1 cellular context compared by ENCODE assay signal in the genomic region with DNA sequence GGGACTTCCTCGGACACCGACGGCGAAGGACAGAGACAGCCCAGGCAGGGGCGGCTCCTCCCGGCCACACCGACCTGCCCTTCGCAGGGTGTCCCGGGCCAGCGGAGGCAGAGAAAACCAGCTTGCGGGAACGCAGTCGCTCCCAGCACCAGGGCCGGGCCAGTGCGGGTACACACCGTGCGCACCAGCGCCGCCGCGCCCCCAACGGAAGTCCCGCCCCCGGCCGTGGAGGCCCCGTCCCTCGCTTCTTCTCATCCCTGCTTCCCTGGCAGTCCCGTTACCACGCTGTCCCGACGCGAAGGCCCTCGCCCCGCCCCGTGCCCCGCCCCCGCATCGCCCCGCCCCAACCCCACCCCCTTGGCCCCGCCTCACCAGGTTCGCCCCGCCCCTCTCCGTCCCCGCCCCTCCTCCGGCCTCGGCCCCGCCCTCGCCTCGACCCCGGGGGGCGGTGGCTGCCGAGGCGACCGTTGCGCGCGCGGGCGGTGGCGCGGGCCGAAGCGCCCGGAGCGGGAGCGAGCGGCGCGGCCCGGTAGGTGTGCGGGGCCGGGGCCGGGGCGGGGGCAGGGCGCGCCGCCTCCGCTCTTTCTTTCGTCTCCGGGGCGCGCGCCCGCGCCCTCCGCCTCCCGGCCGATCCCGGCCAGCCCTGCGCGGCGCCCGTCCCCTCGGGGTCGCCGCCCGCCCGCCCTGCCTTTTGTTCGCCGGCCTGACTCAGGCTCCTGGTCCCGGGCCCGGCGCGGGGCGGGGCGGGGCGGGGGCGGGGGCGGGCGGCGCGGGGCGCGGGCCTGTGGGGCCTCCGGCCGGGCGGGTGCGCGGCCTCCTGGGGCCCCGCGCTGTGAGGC.
TF ChIP-seq lines count a peak whose summit lies in the region.

A gene with protein sequence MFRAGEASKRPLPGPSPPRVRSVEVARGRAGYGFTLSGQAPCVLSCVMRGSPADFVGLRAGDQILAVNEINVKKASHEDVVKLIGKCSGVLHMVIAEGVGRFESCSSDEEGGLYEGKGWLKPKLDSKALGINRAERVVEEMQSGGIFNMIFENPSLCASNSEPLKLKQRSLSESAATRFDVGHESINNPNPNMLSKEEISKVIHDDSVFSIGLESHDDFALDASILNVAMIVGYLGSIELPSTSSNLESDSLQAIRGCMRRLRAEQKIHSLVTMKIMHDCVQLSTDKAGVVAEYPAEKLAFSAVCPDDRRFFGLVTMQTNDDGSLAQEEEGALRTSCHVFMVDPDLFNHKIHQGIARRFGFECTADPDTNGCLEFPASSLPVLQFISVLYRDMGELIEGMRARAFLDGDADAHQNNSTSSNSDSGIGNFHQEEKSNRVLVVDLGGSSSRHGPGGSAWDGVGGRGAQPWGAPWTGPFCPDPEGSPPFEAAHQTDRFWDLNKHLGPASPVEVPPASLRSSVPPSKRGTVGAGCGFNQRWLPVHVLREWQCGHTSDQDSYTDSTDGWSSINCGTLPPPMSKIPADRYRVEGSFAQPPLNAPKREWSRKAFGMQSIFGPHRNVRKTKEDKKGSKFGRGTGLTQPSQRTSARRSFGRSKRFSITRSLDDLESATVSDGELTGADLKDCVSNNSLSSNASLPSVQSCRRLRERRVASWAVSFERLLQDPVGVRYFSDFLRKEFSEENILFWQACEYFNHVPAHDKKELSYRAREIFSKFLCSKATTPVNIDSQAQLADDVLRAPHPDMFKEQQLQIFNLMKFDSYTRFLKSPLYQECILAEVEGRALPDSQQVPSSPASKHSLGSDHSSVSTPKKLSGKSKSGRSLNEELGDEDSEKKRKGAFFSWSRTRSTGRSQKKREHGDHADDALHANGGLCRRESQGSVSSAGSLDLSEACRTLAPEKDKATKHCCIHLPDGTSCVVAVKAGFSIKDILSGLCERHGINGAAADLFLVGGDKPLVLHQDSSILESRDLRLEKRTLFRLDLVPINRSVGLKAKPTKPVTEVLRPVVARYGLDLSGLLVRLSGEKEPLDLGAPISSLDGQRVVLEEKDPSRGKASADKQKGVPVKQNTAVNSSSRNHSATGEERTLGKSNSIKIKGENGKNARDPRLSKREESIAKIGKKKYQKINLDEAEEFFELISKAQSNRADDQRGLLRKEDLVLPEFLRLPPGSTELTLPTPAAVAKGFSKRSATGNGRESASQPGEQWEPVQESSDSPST (N-terminal part only) (plus strand): TSS at position 451 of the 839 bp plus-strand sequence. CDS start 23,150 bp downstream, outside the sequence.

TF ChIP-seq in HepG2, 621 proteins besides CTCF, POLR2A, EP300 and RAD21 (continued from another document and continues in another):
- TF ChIP-seq, protein P1, sequence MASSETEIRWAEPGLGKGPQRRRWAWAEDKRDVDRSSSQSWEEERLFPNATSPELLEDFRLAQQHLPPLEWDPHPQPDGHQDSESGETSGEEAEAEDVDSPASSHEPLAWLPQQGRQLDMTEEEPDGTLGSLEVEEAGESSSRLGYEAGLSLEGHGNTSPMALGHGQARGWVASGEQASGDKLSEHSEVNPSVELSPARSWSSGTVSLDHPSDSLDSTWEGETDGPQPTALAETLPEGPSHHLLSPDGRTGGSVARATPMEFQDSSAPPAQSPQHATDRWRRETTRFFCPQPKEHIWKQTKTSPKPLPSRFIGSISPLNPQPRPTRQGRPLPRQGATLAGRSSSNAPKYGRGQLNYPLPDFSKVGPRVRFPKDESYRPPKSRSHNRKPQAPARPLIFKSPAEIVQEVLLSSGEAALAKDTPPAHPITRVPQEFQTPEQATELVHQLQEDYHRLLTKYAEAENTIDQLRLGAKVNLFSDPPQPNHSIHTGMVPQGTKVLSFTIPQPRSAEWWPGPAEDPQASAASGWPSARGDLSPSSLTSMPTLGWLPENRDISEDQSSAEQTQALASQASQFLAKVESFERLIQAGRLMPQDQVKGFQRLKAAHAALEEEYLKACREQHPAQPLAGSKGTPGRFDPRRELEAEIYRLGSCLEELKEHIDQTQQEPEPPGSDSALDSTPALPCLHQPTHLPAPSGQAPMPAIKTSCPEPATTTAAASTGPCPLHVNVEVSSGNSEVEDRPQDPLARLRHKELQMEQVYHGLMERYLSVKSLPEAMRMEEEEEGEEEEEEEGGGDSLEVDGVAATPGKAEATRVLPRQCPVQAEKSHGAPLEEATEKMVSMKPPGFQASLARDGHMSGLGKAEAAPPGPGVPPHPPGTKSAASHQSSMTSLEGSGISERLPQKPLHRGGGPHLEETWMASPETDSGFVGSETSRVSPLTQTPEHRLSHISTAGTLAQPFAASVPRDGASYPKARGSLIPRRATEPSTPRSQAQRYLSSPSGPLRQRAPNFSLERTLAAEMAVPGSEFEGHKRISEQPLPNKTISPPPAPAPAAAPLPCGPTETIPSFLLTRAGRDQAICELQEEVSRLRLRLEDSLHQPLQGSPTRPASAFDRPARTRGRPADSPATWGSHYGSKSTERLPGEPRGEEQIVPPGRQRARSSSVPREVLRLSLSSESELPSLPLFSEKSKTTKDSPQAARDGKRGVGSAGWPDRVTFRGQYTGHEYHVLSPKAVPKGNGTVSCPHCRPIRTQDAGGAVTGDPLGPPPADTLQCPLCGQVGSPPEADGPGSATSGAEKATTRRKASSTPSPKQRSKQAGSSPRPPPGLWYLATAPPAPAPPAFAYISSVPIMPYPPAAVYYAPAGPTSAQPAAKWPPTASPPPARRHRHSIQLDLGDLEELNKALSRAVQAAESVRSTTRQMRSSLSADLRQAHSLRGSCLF (CRISPR knock-in tag; IDR thresholded peaks at IDR 0.05; ENCODE audit: borderline replicate concordance): no peak
- TF ChIP-seq TRIM24 (CRISPR knock-in tag; IDR thresholded peaks at IDR 0.05) (no peak), SOX5 (CRISPR knock-in tag; IDR thresholded peaks at IDR 0.05; ENCODE audit: borderline replicate concordance) (peak; percentile 28; the same call in 1 of the 2 replicates), YEATS4 (CRISPR knock-in tag; IDR thresholded peaks at IDR 0.05; ENCODE audit: borderline replicate concordance) (no peak; the same call in 1 of the 2 replicates), ZNF296 (CRISPR knock-in tag; conservative IDR thresholded peaks at IDR 0.05) (no peak), ZNF850 (CRISPR knock-in tag; conservative IDR thresholded peaks at IDR 0.05) (no peak), ZKSCAN5 (CRISPR knock-in tag; IDR thresholded peaks at IDR 0.05) (no peak), KLF12 (CRISPR knock-in tag; IDR thresholded peaks at IDR 0.05; ENCODE audit: borderline replicate concordance) (no peak), EHMT2 (IDR thresholded peaks at IDR 0.05; ENCODE audit: borderline replicate concordance, low read depth, low read length) (no peak), PPARG (CRISPR knock-in tag; conservative IDR thresholded peaks at IDR 0.05) (no peak), SUZ12 (IDR thresholded peaks at IDR 0.05; ENCODE audit: low read depth, low read length) (no peak), EZH2 (conservative IDR thresholded peaks at IDR 0.05; ENCODE audit: low read depth, low read length) (no peak), TEAD2 (CRISPR knock-in tag; IDR thresholded peaks at IDR 0.05) (no peak), ERF (CRISPR knock-in tag; IDR thresholded peaks at IDR 0.05) (no peak), GATA4 (IDR thresholded peaks at IDR 0.05; ENCODE audit: borderline replicate concordance, low read depth) (no peak), NFYC (CRISPR knock-in tag; IDR thresholded peaks at IDR 0.05) (no peak), TGIF2 (CRISPR knock-in tag; IDR thresholded peaks at IDR 0.05) (no peak), KDM3A (CRISPR knock-in tag; IDR thresholded peaks at IDR 0.05; ENCODE audit: low read depth) (no peak)
- TF ChIP-seq, protein P2, sequence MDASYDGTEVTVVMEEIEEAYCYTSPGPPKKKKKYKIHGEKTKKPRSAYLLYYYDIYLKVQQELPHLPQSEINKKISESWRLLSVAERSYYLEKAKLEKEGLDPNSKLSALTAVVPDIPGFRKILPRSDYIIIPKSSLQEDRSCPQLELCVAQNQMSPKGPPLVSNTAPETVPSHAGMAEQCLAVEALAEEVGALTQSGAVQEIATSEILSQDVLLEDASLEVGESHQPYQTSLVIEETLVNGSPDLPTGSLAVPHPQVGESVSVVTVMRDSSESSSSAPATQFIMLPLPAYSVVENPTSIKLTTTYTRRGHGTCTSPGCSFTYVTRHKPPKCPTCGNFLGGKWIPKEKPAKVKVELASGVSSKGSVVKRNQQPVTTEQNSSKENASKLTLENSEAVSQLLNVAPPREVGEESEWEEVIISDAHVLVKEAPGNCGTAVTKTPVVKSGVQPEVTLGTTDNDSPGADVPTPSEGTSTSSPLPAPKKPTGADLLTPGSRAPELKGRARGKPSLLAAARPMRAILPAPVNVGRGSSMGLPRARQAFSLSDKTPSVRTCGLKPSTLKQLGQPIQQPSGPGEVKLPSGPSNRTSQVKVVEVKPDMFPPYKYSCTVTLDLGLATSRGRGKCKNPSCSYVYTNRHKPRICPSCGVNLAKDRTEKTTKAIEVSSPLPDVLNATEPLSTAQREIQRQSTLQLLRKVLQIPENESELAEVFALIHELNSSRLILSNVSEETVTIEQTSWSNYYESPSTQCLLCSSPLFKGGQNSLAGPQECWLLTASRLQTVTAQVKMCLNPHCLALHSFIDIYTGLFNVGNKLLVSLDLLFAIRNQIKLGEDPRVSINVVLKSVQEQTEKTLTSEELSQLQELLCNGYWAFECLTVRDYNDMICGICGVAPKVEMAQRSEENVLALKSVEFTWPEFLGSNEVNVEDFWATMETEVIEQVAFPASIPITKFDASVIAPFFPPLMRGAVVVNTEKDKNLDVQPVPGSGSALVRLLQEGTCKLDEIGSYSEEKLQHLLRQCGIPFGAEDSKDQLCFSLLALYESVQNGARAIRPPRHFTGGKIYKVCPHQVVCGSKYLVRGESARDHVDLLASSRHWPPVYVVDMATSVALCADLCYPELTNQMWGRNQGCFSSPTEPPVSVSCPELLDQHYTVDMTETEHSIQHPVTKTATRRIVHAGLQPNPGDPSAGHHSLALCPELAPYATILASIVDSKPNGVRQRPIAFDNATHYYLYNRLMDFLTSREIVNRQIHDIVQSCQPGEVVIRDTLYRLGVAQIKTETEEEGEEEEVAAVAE (CRISPR knock-in tag; IDR thresholded peaks at IDR 0.05; ENCODE audit: borderline replicate concordance): no peak
- TF ChIP-seq, protein P3, sequence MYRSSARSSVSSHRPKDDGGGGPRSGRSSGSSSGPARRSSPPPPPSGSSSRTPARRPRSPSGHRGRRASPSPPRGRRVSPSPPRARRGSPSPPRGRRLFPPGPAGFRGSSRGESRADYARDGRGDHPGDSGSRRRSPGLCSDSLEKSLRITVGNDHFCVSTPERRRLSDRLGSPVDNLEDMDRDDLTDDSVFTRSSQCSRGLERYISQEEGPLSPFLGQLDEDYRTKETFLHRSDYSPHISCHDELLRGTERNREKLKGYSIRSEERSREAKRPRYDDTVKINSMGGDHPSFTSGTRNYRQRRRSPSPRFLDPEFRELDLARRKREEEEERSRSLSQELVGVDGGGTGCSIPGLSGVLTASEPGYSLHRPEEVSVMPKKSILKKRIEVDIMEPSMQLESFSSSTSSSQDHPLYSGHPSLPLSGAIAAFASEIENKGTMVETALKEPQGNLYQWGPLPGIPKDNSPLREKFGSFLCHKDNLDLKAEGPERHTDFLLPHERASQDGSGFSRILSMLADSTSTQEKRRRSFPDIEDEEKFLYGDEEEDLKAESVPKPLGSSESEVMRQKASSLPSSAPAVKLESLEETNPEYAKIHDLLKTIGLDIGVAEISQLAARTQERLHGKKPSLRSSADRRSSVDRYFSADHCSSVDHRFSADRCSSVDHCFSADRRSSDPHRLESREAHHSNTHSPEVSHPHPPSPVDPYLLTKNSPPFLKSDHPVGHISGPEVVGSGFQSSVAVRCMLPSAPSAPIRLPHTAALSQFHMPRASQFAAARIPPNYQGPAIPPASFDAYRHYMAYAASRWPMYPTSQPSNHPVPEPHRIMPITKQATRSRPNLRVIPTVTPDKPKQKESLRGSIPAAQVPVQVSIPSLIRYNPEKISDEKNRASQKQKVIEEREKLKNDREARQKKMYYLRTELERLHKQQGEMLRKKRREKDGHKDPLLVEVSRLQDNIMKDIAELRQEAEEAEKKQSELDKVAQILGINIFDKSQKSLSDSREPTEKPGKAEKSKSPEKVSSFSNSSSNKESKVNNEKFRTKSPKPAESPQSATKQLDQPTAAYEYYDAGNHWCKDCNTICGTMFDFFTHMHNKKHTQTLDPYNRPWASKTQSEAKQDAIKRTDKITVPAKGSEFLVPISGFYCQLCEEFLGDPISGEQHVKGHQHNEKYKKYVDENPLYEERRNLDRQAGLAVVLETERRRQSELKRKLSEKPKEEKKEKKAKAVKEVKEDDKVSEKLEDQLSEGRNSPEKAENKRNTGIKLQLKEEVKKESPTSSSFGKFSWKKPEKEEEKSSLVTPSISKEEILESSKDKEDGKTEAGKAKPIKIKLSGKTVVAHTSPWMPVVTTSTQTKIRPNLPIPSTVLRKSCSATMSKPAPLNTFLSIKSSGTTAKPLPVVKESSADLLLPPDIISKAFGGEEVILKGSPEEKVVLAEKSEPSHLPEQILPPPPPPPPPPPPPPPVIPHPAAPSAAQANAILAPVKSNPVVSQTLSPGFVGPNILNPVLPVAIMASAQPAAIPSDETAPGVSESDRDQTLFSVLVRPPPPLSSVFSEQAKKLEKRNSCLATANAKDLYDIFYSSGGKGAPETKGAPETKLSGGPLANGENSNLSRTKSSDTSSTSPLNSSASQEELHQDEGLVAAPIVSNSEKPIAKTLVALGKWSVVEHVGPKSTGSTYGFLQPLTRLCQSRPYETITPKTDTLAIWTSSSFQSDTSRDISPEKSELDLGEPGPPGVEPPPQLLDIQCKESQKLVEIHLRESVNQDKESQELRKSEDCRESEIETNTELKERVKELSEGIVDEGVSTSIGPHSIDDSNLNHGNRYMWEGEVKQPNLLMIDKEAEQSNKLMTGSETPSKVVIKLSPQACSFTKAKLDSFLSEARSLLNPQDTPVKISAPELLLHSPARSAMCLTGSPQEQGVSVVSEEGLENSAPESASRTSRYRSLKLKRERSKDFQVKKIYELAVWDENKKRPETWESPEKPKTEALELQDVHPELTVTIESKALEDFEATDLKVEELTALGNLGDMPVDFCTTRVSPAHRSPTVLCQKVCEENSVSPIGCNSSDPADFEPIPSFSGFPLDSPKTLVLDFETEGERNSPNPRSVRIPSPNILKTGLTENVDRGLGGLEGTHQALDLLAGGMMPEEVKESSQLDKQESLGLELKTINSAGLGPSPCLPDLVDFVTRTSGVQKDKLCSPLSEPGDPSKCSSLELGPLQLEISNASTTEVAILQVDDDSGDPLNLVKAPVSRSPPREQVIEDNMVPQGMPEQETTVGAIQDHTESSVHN (CRISPR knock-in tag; IDR thresholded peaks at IDR 0.05): no peak
- TF ChIP-seq, protein P4, sequence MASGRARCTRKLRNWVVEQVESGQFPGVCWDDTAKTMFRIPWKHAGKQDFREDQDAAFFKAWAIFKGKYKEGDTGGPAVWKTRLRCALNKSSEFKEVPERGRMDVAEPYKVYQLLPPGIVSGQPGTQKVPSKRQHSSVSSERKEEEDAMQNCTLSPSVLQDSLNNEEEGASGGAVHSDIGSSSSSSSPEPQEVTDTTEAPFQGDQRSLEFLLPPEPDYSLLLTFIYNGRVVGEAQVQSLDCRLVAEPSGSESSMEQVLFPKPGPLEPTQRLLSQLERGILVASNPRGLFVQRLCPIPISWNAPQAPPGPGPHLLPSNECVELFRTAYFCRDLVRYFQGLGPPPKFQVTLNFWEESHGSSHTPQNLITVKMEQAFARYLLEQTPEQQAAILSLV (CRISPR knock-in tag; IDR thresholded peaks at IDR 0.05; ENCODE audit: borderline replicate concordance): peak; percentile 46; the same call in 1 of the 2 replicates
- TF ChIP-seq, protein P5, sequence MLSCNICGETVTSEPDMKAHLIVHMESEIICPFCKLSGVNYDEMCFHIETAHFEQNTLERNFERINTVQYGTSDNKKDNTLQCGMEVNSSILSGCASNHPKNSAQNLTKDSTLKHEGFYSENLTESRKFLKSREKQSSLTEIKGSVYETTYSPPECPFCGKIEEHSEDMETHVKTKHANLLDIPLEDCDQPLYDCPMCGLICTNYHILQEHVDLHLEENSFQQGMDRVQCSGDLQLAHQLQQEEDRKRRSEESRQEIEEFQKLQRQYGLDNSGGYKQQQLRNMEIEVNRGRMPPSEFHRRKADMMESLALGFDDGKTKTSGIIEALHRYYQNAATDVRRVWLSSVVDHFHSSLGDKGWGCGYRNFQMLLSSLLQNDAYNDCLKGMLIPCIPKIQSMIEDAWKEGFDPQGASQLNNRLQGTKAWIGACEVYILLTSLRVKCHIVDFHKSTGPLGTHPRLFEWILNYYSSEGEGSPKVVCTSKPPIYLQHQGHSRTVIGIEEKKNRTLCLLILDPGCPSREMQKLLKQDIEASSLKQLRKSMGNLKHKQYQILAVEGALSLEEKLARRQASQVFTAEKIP (CRISPR knock-in tag; IDR thresholded peaks at IDR 0.05; ENCODE audit: borderline replicate concordance): no peak
